Comparison of ENCODE assay signal across 24 cellular contexts in genomic region chr14:89458713-89459112, GRCh38. TPM values are rescaled to one million over a fixed set of nuclear protein-coding genes. Genes with fewer than 3 reads are reported as not detected.
DNase-seq lines count a peak whose midpoint lies in the region; ATAC-seq and TF ChIP-seq lines count a peak whose summit lies in the region.
"Had no signal": no experiment of that assay in that cellular context is flagged by ENCODE, and none has a peak within 500 bp of the region (broad histone marks: within the 10 kb centered on the region; RNA-seq: fewer than 3 reads in every experiment).

No MANE protein-coding gene starts in this region.

- H3K36me3 ChIP-seq in naive thymus-derived CD4-positive, alpha-beta T cell (ENCODE audit: control insufficient read depth in 2 of 3, insufficient read depth in 3 of 3, low read length in 3 of 3) = peaks cover 0 to 18% (median 0%) of the 10 kb centered on the region in 3 experiments
- H3K36me3 ChIP-seq: pancreas, right atrium auricular region, uterus had no signal

- H3K27ac Mint-ChIP-seq in stimulated activated naive CD8-positive, alpha-beta T cell treated with anti-CD3 and anti-CD28 coated beads, Interleukin-15, Interleukin-2, amounts not matched to agents 100 ng/mL and 50 ng/mL, for 24 hours = peak overlapping the region; percentile 43
- H3K27ac Mint-ChIP-seq in stimulated activated naive CD8-positive, alpha-beta T cell treated with anti-CD3 and anti-CD28 coated beads, Interleukin-15, amount 100 ng/mL, for 72 hours = peak overlapping the region in 1 of 2 donors; percentile 2
- H3K27ac Mint-ChIP-seq in dendritic cell treated with granulocyte-macrophage colony-stimulating factor and Interleukin-4, amounts not matched to agents 40 ng/mL and 50 ng/mL, for 4 days = peak overlapping the region; percentile 47
- H3K27ac Mint-ChIP-seq in naive thymus-derived CD4-positive, alpha-beta T cell = peak overlapping the region in 6 of 9 donors; percentile 7 to 49 (median 36)
- H3K27ac Mint-ChIP-seq in type B pancreatic cell = peak overlapping the region; percentile 2
- H3K27ac Mint-ChIP-seq: activated CD8-positive, alpha-beta memory T cell treated with anti-CD3 and anti-CD28 coated beads, Interleukin-2, amount 10 ng/mL, durations not matched to agents 7 days and 5 days; activated naive CD8-positive, alpha-beta T cell treated with anti-CD3 and anti-CD28 coated beads, Interleukin-2, amount 10 ng/mL, durations not matched to agents 7 days and 5 days had no signal

- TF ChIP-seq CTCF in type B pancreatic cell (conservative IDR thresholded peaks at IDR 0.05) = no peak

- no peak overlapping the region for H3K4me3 Mint-ChIP-seq in stimulated activated naive CD8-positive, alpha-beta T cell treated with anti-CD3 and anti-CD28 coated beads, Interleukin-15, Interleukin-2, amounts not matched to agents 100 ng/mL and 50 ng/mL, for 24 hours
- H3K4me3 Mint-ChIP-seq in stimulated activated naive CD8-positive, alpha-beta T cell treated with anti-CD3 and anti-CD28 coated beads, Interleukin-15, amount 100 ng/mL, for 72 hours = no peak overlapping the region
- H3K4me3 Mint-ChIP-seq in dendritic cell treated with granulocyte-macrophage colony-stimulating factor and Interleukin-4, amounts not matched to agents 40 ng/mL and 50 ng/mL, for 4 days = no peak overlapping the region
- no peak overlapping the region for H3K4me3 Mint-ChIP-seq in naive thymus-derived CD4-positive, alpha-beta T cell
- no peak overlapping the region for H3K4me3 Mint-ChIP-seq in type B pancreatic cell
- H3K4me3 Mint-ChIP-seq: activated CD8-positive, alpha-beta memory T cell treated with anti-CD3 and anti-CD28 coated beads, Interleukin-2, amount 10 ng/mL, durations not matched to agents 7 days and 5 days; activated naive CD8-positive, alpha-beta T cell treated with anti-CD3 and anti-CD28 coated beads, Interleukin-2, amount 10 ng/mL, durations not matched to agents 7 days and 5 days; T-cell had no signal

- H3K9me3 Mint-ChIP-seq in stimulated activated naive CD8-positive, alpha-beta T cell treated with anti-CD3 and anti-CD28 coated beads, Interleukin-15, Interleukin-2, amounts not matched to agents 100 ng/mL and 50 ng/mL, for 24 hours = no peaks in the 10 kb centered on the region
- H3K9me3 Mint-ChIP-seq in stimulated activated naive CD8-positive, alpha-beta T cell treated with anti-CD3 and anti-CD28 coated beads, Interleukin-15, amount 100 ng/mL, for 72 hours = no peaks in the 10 kb centered on the region
- H3K9me3 Mint-ChIP-seq in dendritic cell treated with granulocyte-macrophage colony-stimulating factor and Interleukin-4, amounts not matched to agents 40 ng/mL and 50 ng/mL, for 4 days = no peaks in the 10 kb centered on the region
- no peaks in the 10 kb centered on the region for H3K9me3 Mint-ChIP-seq in naive thymus-derived CD4-positive, alpha-beta T cell
- no peaks in the 10 kb centered on the region for H3K9me3 Mint-ChIP-seq in type B pancreatic cell
- H3K9me3 Mint-ChIP-seq: activated naive CD8-positive, alpha-beta T cell treated with anti-CD3 and anti-CD28 coated beads, Interleukin-2, amount 10 ng/mL, durations not matched to agents 7 days and 5 days; T-cell had no signal

- no peak overlapping the region for H3K27ac ChIP-seq in naive thymus-derived CD4-positive, alpha-beta T cell (ENCODE audit: low read depth, low read length)
- H3K27ac ChIP-seq: pancreas, right atrium auricular region, uterus had no signal

- ATAC-seq in stimulated activated naive CD8-positive, alpha-beta T cell treated with anti-CD3 and anti-CD28 coated beads, Interleukin-15, amount 100 ng/mL, for 72 hours = no peak
- ATAC-seq in naive thymus-derived CD4-positive, alpha-beta T cell = no peak
- ATAC-seq: activated CD8-positive, alpha-beta memory T cell treated with anti-CD3 and anti-CD28 coated beads, Interleukin-2, amount 10 ng/mL, durations not matched to agents 7 days and 5 days; pancreas; PC-3; T-cell had no signal

- no peaks in the 10 kb centered on the region for H3K27me3 ChIP-seq in naive thymus-derived CD4-positive, alpha-beta T cell (ENCODE audit: control insufficient read depth in 2 of 2, insufficient read depth in 2 of 2, low read length in 2 of 2)
- H3K27me3 ChIP-seq: pancreas, right atrium auricular region, uterus had no signal

- intact Hi-C loops in dendritic cell treated with granulocyte-macrophage colony-stimulating factor and Interleukin-4, amounts not matched to agents 40 ng/mL and 50 ng/mL, for 4 days (cut with micrococcal nuclease) = no loop called here
- intact Hi-C loops in naive thymus-derived CD4-positive, alpha-beta T cell (cut with micrococcal nuclease) = no loop called here

- H3K4me1 ChIP-seq in naive thymus-derived CD4-positive, alpha-beta T cell (ENCODE audit: control insufficient read depth in 2 of 2, insufficient read depth in 2 of 2, low read length in 2 of 2) = no peaks in the 10 kb centered on the region
- H3K4me1 ChIP-seq: uterus had no signal

- H3K4me1 Mint-ChIP-seq in stimulated activated naive CD8-positive, alpha-beta T cell treated with anti-CD3 and anti-CD28 coated beads, Interleukin-15, Interleukin-2, amounts not matched to agents 100 ng/mL and 50 ng/mL, for 24 hours (ENCODE audit: low read depth) = peaks cover 36% of the 10 kb centered on the region
- peaks cover 26% of the 10 kb centered on the region for H3K4me1 Mint-ChIP-seq in stimulated activated naive CD8-positive, alpha-beta T cell treated with anti-CD3 and anti-CD28 coated beads, Interleukin-15, amount 100 ng/mL, for 72 hours
- peaks cover 72% of the 10 kb centered on the region for H3K4me1 Mint-ChIP-seq in dendritic cell treated with granulocyte-macrophage colony-stimulating factor and Interleukin-4, amounts not matched to agents 40 ng/mL and 50 ng/mL, for 4 days (ENCODE audit: low read depth)
- peaks cover 6 to 62% (median 53%) of the 10 kb centered on the region in 7 donors for H3K4me1 Mint-ChIP-seq in naive thymus-derived CD4-positive, alpha-beta T cell
- peaks cover 13% of the 10 kb centered on the region for H3K4me1 Mint-ChIP-seq in type B pancreatic cell (ENCODE audit: unreplicated experiment)

- no peak for DNase-seq in stimulated activated naive CD8-positive, alpha-beta T cell treated with anti-CD3 and anti-CD28 coated beads, Interleukin-15, amount 100 ng/mL, for 72 hours
- no peak for DNase-seq in naive thymus-derived CD4-positive, alpha-beta T cell
- no peak for DNase-seq in type B pancreatic cell (ENCODE audit: extremely low spot score, unreplicated experiment)
- DNase-seq in cortex of kidney (lab: John Stamatoyannopoulos, UW) = no peak
- DNase-seq in T-helper 1 cell = no peak
- DNase-seq in HCEC 1CT = no peak
- DNase-seq: activated CD4-positive, alpha-beta T cell treated with anti-CD3 and anti-CD28 coated beads for 4 hours; activated CD8-positive, alpha-beta memory T cell treated with anti-CD3 and anti-CD28 coated beads, Interleukin-2, amount 10 ng/mL, durations not matched to agents 7 days and 5 days; activated naive CD8-positive, alpha-beta T cell treated with anti-CD3 and anti-CD28 coated beads, Interleukin-2, amount 10 ng/mL, durations not matched to agents 7 days and 5 days; DMS 273 treated with DMSO at 0.1 percent for 48 hours; NCI-H1092; NCI-H1930; NCI-H226; NCI-H82; PC-3; SHP77 treated with DMSO at 0.1 percent for 48 hours; stimulated activated CD4-positive, alpha-beta T cell treated with anti-CD3 and anti-CD28 coated beads, Interleukin-15, amount 100 ng/mL, for 24 hours; stimulated activated CD8-positive, alpha-beta memory T cell treated with anti-CD3 and anti-CD28 coated beads, Interleukin-4, amount 100 ng/mL, for 48 hours; T-cell; uterus had no signal

- H3K27me3 Mint-ChIP-seq in stimulated activated naive CD8-positive, alpha-beta T cell treated with anti-CD3 and anti-CD28 coated beads, Interleukin-15, Interleukin-2, amounts not matched to agents 100 ng/mL and 50 ng/mL, for 24 hours = no peaks in the 10 kb centered on the region
- no peaks in the 10 kb centered on the region for H3K27me3 Mint-ChIP-seq in stimulated activated naive CD8-positive, alpha-beta T cell treated with anti-CD3 and anti-CD28 coated beads, Interleukin-15, amount 100 ng/mL, for 72 hours
- no peaks in the 10 kb centered on the region for H3K27me3 Mint-ChIP-seq in dendritic cell treated with granulocyte-macrophage colony-stimulating factor and Interleukin-4, amounts not matched to agents 40 ng/mL and 50 ng/mL, for 4 days
- H3K27me3 Mint-ChIP-seq in naive thymus-derived CD4-positive, alpha-beta T cell = no peaks in the 10 kb centered on the region
- H3K27me3 Mint-ChIP-seq in type B pancreatic cell = no peaks in the 10 kb centered on the region
- H3K27me3 Mint-ChIP-seq: activated CD8-positive, alpha-beta memory T cell treated with anti-CD3 and anti-CD28 coated beads, Interleukin-2, amount 10 ng/mL, durations not matched to agents 7 days and 5 days; activated naive CD8-positive, alpha-beta T cell treated with anti-CD3 and anti-CD28 coated beads, Interleukin-2, amount 10 ng/mL, durations not matched to agents 7 days and 5 days; T-cell had no signal

- no peak overlapping the region for H3K4me3 ChIP-seq in naive thymus-derived CD4-positive, alpha-beta T cell (ENCODE audit: low read length)
- H3K4me3 ChIP-seq: pancreas, right atrium auricular region, uterus had no signal

- peaks cover 9% of the 10 kb centered on the region for H3K36me3 Mint-ChIP-seq in stimulated activated naive CD8-positive, alpha-beta T cell treated with anti-CD3 and anti-CD28 coated beads, Interleukin-15, Interleukin-2, amounts not matched to agents 100 ng/mL and 50 ng/mL, for 24 hours (ENCODE audit: low read depth)
- peaks cover 21% of the 10 kb centered on the region for H3K36me3 Mint-ChIP-seq in dendritic cell treated with granulocyte-macrophage colony-stimulating factor and Interleukin-4, amounts not matched to agents 40 ng/mL and 50 ng/mL, for 4 days (ENCODE audit: low read depth)
- peaks cover 0 to 34% (median 21%) of the 10 kb centered on the region in 5 donors for H3K36me3 Mint-ChIP-seq in naive thymus-derived CD4-positive, alpha-beta T cell
- H3K36me3 Mint-ChIP-seq in type B pancreatic cell = no peaks in the 10 kb centered on the region
- H3K36me3 Mint-ChIP-seq: activated CD8-positive, alpha-beta memory T cell treated with anti-CD3 and anti-CD28 coated beads, Interleukin-2, amount 10 ng/mL, durations not matched to agents 7 days and 5 days had no signal

- POLR2A ChIA-PET in naive thymus-derived CD4-positive, alpha-beta T cell (lab: Charles Lee) = no interaction called here

- no peaks in the 10 kb centered on the region for H3K9me3 ChIP-seq in naive thymus-derived CD4-positive, alpha-beta T cell (ENCODE audit: control insufficient read depth in 2 of 3, low read length in 3 of 3)
- H3K9me3 ChIP-seq: pancreas, right atrium auricular region, uterus had no signal

- CTCF ChIA-PET in naive thymus-derived CD4-positive, alpha-beta T cell (lab: Charles Lee) = no interaction called here

RNA-seq across cellular contexts. Expression of gene FOXN3, which starts 41.7 kb away (rescaled TPM):
- total RNA-seq in naive thymus-derived CD4-positive, alpha-beta T cell = 100 to 1,000 TPM; 103 to 192 (median 149) TPM
- polyA plus RNA-seq in naive thymus-derived CD4-positive, alpha-beta T cell = 100 to 1,000 TPM; 120 to 156 TPM
- 40.4 and 73.5 TPM in 2 replicates for total RNA-seq in type B pancreatic cell (ENCODE audit: low replicate concordance)
